In the genomic region with DNA sequence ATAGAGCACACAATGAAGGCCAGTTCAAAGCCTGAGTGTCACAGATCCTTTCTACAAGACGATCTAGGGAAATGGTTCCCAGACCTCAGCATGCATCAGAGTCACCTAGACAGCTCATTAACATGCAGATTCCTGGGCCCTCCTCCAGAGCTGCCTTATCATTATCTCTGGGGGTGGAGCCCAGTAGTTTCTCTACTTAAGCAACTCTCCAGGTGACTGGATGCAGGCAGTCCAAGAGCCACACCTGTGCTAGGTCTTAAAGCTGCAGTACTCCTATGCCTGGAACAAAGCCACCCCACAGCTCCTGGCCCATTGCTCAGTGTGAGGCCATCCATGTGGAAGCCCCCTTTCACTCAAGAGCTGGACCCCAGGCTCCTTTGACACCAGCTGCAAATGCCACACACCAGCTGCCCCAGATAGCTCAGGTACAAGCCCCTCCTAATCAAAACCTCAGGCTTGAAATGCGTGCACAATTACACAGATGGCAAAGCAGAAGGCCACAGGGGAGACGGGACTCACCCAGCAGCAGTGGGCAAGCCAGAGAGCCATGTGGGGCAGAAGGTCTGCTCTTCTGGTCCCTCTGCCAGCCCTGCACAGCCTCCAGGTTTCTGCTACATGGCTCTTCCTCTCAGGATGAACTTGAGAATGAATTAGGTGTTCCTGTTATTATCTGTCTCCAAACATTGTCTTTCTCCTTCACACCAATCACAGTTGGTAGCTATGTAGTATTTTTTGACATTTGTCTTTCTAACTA, we compare ENCODE assay signal across 14 cellular contexts.
DNase-seq lines count a peak whose midpoint lies in the region; ATAC-seq, FAIRE-seq and TF ChIP-seq lines count a peak whose summit lies in the region.
"Had no signal": no experiment of that assay in that cellular context is flagged by ENCODE, and none has a peak within 500 bp of the region (broad histone marks: within the 10 kb centered on the region; RNA-seq: fewer than 3 reads in every experiment).

No MANE protein-coding gene starts in this region.

- H3K27ac ChIP-seq in 22Rv1 (peak overlapping the region; percentile 37), mammary epithelial cell (ENCODE audit: insufficient read depth, low read depth, low read length) (peak overlapping the region; percentile 73), keratinocyte (ENCODE audit: control insufficient read depth, insufficient read depth, low read length) (peak overlapping the region; percentile 38), SJCRH30 (no peak overlapping the region), psoas muscle (no peak overlapping the region)
- H3K27ac ChIP-seq: gastrocnemius medialis, GM23248, right atrium auricular region had no signal

- H3K36me3 Mint-ChIP-seq in activated CD4-positive, alpha-beta memory T cell treated with anti-CD3 and anti-CD28 coated beads for 36 hours: no peaks in the 10 kb centered on the region

- TF ChIP-seq CTCF in 22Rv1 (IDR thresholded peaks at IDR 0.05): no peak
- no peak for TF ChIP-seq CTCF in mammary epithelial cell (conservative IDR thresholded peaks at IDR 0.05 in 1 of 2, IDR thresholded peaks at IDR 0.05 in 1 of 2; ENCODE audit: extremely low read depth in 1 of 2, insufficient read depth in 1 of 2, low read depth in 1 of 2, low read length in 2 of 2)
- TF ChIP-seq CTCF in keratinocyte (optimal IDR thresholded peaks at IDR 0.05 in 1 of 3, IDR thresholded peaks at IDR 0.05 in 1 of 3, conservative IDR thresholded peaks at IDR 0.05 in 1 of 3; ENCODE audit: extremely low read depth in 1 of 3, insufficient read depth in 2 of 3, low read length in 3 of 3): no peak
- TF ChIP-seq CTCF in psoas muscle (IDR thresholded peaks at IDR 0.05): no peak

- in situ Hi-C loops in mammary epithelial cell (cut with MboI; ENCODE audit: low sequenced_read_pairs in 2 of 2): no loop called here

- no peak overlapping the region for H3K4me3 Mint-ChIP-seq in activated CD4-positive, alpha-beta memory T cell treated with anti-CD3 and anti-CD28 coated beads for 36 hours
- H3K4me3 Mint-ChIP-seq: activated B cell treated with CpG ODN at 0.5 μM for 24 hours, neural crest cell had no signal

- POLR2A ChIA-PET in activated CD4-positive, alpha-beta memory T cell treated with anti-CD3 and anti-CD28 coated beads for 36 hours (lab: Charles Lee): no interaction called here

- H3K79me2 ChIP-seq in mammary epithelial cell (ENCODE audit: insufficient read depth, low read length) (no peaks in the 10 kb centered on the region), keratinocyte (ENCODE audit: control insufficient read depth, insufficient read depth, low read length) (no peaks in the 10 kb centered on the region)

- peaks cover 2% of the 10 kb centered on the region for H3K27me3 Mint-ChIP-seq in activated CD4-positive, alpha-beta memory T cell treated with anti-CD3 and anti-CD28 coated beads for 36 hours

- DNase-seq in HT1080 (ENCODE audit: low read depth) (peak; percentile 52), mammary epithelial cell (peak; percentile 92), keratinocyte (ENCODE audit: low read depth, low spot score) (no peak), MV-4-11 (lab: John Stamatoyannopoulos, UW) (no peak), SJCRH30 (no peak), psoas muscle (no peak)
- DNase-seq in activated CD4-positive, alpha-beta memory T cell treated with anti-CD3 and anti-CD28 coated beads for 36 hours: no peak
- DNase-seq: gastrocnemius medialis, NCI-H1930 had no signal

- intact Hi-C loops in mammary epithelial cell (cut with micrococcal nuclease): loop anchor here (1.0 kb wide), 8 partner anchors 29 to 216 kb away; a partner anchor contains a TSS
- intact Hi-C loops in activated CD4-positive, alpha-beta memory T cell treated with anti-CD3 and anti-CD28 coated beads for 36 hours (cut with micrococcal nuclease): loop anchor here (1.0 to 2.0 kb wide), 3 partner anchors 78 to 224 kb away; no protein-coding TSS in a partner anchor
- intact Hi-C loops in psoas muscle (cut with DNase I): loop anchor here (5.0 kb wide), 3 partner anchors 45 to 215 kb away; a partner anchor contains a TSS

- no peak overlapping the region for H3K27ac Mint-ChIP-seq in activated CD4-positive, alpha-beta memory T cell treated with anti-CD3 and anti-CD28 coated beads for 36 hours
- H3K27ac Mint-ChIP-seq: activated B cell treated with CpG ODN at 0.5 μM for 24 hours had no signal

- H3K9ac ChIP-seq in mammary epithelial cell (ENCODE audit: insufficient read depth, low read length) (no peak overlapping the region), keratinocyte (ENCODE audit: control insufficient read depth, extremely low read depth, insufficient read depth, low read length) (peak overlapping the region; percentile 55)
- H3K9ac ChIP-seq: GM23248 had no signal

- H3K27me3 ChIP-seq in mammary epithelial cell (ENCODE audit: insufficient read depth, low read length) (no peaks in the 10 kb centered on the region), keratinocyte (ENCODE audit: control insufficient read depth, extremely low read depth, insufficient read depth, low read length) (no peaks in the 10 kb centered on the region), SJCRH30 (0 out of 2 replicates have a peak, but pooled peaks cover under 1% of the 10 kb centered on the region), psoas muscle (ENCODE audit: insufficient read depth in 3 of 3, low read length in 2 of 3) (no peaks in the 10 kb centered on the region)
- H3K27me3 ChIP-seq: gastrocnemius medialis, right atrium auricular region had no signal

- H3K36me3 ChIP-seq in mammary epithelial cell (ENCODE audit: insufficient read depth, low read length) (no peaks in the 10 kb centered on the region), keratinocyte (ENCODE audit: control insufficient read depth in 2 of 2, extremely low read depth in 1 of 2, insufficient read depth in 2 of 2, low read length in 2 of 2) (no peaks in the 10 kb centered on the region), SJCRH30 (no peaks in the 10 kb centered on the region), psoas muscle (ENCODE audit: insufficient read depth in 1 of 2, low read depth in 1 of 2) (no peaks in the 10 kb centered on the region)
- H3K36me3 ChIP-seq: gastrocnemius medialis, right atrium auricular region had no signal

- H4K20me1 ChIP-seq in mammary epithelial cell (ENCODE audit: insufficient read depth, low read length) (no peaks in the 10 kb centered on the region), keratinocyte (ENCODE audit: control insufficient read depth, extremely low read depth, insufficient read depth, low read length) (no peaks in the 10 kb centered on the region)

- dilution Hi-C loops in mammary epithelial cell (cut with HindIII; ENCODE audit: low sequenced_read_pairs) (no loop called here), keratinocyte (cut with MboI; ENCODE audit: extremely low pct_ligation_motif_present, low sequenced_read_pairs) (no loop called here)

- CTCF ChIA-PET in mammary epithelial cell (lab: Charles Lee; ENCODE audit: low non-redundant PET): interaction anchor here (0.7 to 1.1 kb wide), 6 partner anchors 21 to 215 kb away, joined by 3 to 21 read pairs (median 3); no protein-coding TSS in a partner anchor
- CTCF ChIA-PET in activated CD4-positive, alpha-beta memory T cell treated with anti-CD3 and anti-CD28 coated beads for 36 hours (lab: Charles Lee): interaction anchor here (0.6 to 9.2 kb wide), 33 partner anchors 10 to 1131 kb away, joined by 3 to 310 read pairs (median 6); a partner anchor contains a TSS

- peak overlapping the region; percentile 13 for H3K4me2 ChIP-seq in mammary epithelial cell (ENCODE audit: insufficient read depth, low read depth, low read length)
- peak overlapping the region; percentile 33 for H3K4me2 ChIP-seq in keratinocyte (ENCODE audit: control insufficient read depth, extremely low read depth, insufficient read depth, low read depth, low read length)

- no peaks in the 10 kb centered on the region for H3K9me3 Mint-ChIP-seq in activated CD4-positive, alpha-beta memory T cell treated with anti-CD3 and anti-CD28 coated beads for 36 hours
- H3K9me3 Mint-ChIP-seq: activated B cell treated with CpG ODN at 0.5 μM for 24 hours, neural crest cell had no signal

- H3K9me1 ChIP-seq in keratinocyte (ENCODE audit: control insufficient read depth, extremely low read depth, insufficient read depth, low read length): no peaks in the 10 kb centered on the region

- FAIRE-seq in keratinocyte (lab: Jason Lieb, UNC): peak; percentile 98

- H3K9me3 ChIP-seq in mammary epithelial cell (replicated peaks; ENCODE audit: insufficient read depth, low read length) (no peaks in the 10 kb centered on the region), keratinocyte (ENCODE audit: control insufficient read depth, low read depth, low read length) (no peaks in the 10 kb centered on the region), SJCRH30 (replicated peaks) (no peaks in the 10 kb centered on the region), psoas muscle (no peaks in the 10 kb centered on the region)
- H3K9me3 ChIP-seq: gastrocnemius medialis, right atrium auricular region had no signal

- no peak for ATAC-seq in psoas muscle

- no peaks in the 10 kb centered on the region for H3K4me1 Mint-ChIP-seq in activated CD4-positive, alpha-beta memory T cell treated with anti-CD3 and anti-CD28 coated beads for 36 hours (ENCODE audit: low read depth)
- H3K4me1 Mint-ChIP-seq: activated B cell treated with CpG ODN at 0.5 μM for 24 hours had no signal

- peaks cover 18% of the 10 kb centered on the region for H3K4me1 ChIP-seq in mammary epithelial cell (ENCODE audit: insufficient read depth, low read length)
- peaks cover 20% of the 10 kb centered on the region for H3K4me1 ChIP-seq in keratinocyte (ENCODE audit: control insufficient read depth, extremely low read depth, insufficient read depth, low read length)
- H3K4me1 ChIP-seq in SJCRH30: peaks cover 12% of the 10 kb centered on the region; the same call in 1 of the 2 replicates
- peaks cover 5% of the 10 kb centered on the region for H3K4me1 ChIP-seq in psoas muscle

- BruUV-seq in mammary epithelial cell (replicated peaks; lab: Mats Ljungman, UMichigan): TSS peak; percentile 91

- H3K4me3 ChIP-seq in mammary epithelial cell (replicated peaks in 1 of 3; ENCODE audit: insufficient read depth in 1 of 3, low read depth in 2 of 3, low read length in 3 of 3): no peak overlapping the region
- no peak overlapping the region for H3K4me3 ChIP-seq in keratinocyte (ENCODE audit: control insufficient read depth in 2 of 3, extremely low read depth in 1 of 3, insufficient read depth in 2 of 3, low read depth in 1 of 3, low read length in 3 of 3)
- no peak overlapping the region for H3K4me3 ChIP-seq in SJCRH30
- no peak overlapping the region for H3K4me3 ChIP-seq in psoas muscle
- H3K4me3 ChIP-seq: gastrocnemius medialis, GM23248, right atrium auricular region had no signal

- H2AFZ ChIP-seq in mammary epithelial cell (ENCODE audit: low read depth, low read length): peak overlapping the region; percentile 42
- H2AFZ ChIP-seq in keratinocyte (ENCODE audit: control insufficient read depth, low read length): peak overlapping the region; percentile 43
- H2AFZ ChIP-seq: GM23248 had no signal

- WGBS in mammary epithelial cell (ENCODE audit: low coverage, missing lambda C conversion rate): 58% methylated on average over 3 of the region's 3 CpGs
- 72 to 86% (median 83%) methylated on average over 3 of the region's 3 CpGs for WGBS in psoas muscle, 3 donors

Comparison
In these comparisons a context has a peak if more than half of its experiments do, and no peak if none do; other contexts are left out.
1. H3K27ac ChIP-seq: peak in 22Rv1 (single experiment), mammary epithelial cell (single experiment) and keratinocyte (single experiment); none in SJCRH30 (single experiment) and psoas muscle (single experiment).
2. DNase-seq: peak in HT1080 (single experiment) and mammary epithelial cell (single experiment); none in keratinocyte (single experiment), MV-4-11 (single experiment), activated CD4-positive, alpha-beta memory T cell treated with anti-CD3 and anti-CD28 coated beads for 36 hours (single experiment), SJCRH30 (0 of 2) and psoas muscle (0 of 2).